In the genomic region with DNA sequence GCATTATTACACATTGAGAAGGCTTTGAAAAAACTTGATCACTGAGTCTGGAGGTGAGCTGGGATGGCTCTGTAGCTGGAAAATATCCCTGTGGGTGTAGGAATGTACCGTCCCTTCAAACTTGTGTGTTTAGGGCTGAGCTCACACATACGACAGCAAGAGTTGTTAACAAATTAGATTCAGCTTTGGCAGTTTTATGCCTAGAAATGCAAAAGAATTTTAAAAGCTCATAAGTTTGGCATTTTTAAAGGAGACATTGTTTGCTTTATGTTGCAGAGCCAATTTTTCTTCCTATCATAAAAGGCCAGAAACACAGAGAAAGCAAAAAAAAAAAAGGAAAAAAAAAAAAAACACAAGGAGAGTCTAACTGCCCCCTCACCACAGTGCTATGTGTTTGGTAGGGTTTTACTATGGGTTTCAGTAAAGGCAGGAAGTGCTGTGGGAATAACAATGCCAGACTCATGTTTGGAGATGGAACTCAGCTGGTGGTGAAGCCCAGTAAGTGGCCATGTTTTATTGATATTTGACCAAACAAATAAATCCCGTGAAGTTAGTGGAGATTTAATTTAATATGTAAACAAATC, we compare ENCODE assay signal across 12 cellular contexts.
DNase-seq lines count a peak whose midpoint lies in the region; ATAC-seq and TF ChIP-seq lines count a peak whose summit lies in the region.
"Had no signal": no experiment of that assay in that cellular context is flagged by ENCODE, and none has a peak within 500 bp of the region (broad histone marks: within the 10 kb centered on the region; RNA-seq: fewer than 3 reads in every experiment).

No MANE protein-coding gene starts in this region.

- H4K20me1 ChIP-seq in SU-DHL-6 (ENCODE audit: low read depth, low read length) (no peaks in the 10 kb centered on the region), fibroblast of lung (ENCODE audit: control insufficient read depth, extremely low read depth, insufficient read depth, low read length) (peaks cover 2% of the 10 kb centered on the region)

- H2AFZ ChIP-seq in SU-DHL-6 (ENCODE audit: low read depth, low read length, severe bottlenecking) = no peak overlapping the region
- no peak overlapping the region for H2AFZ ChIP-seq in fibroblast of lung (ENCODE audit: low read length)

- H3K4me3 ChIP-seq in SU-DHL-6 (ENCODE audit: insufficient read depth, low read length, poor library complexity, severe bottlenecking) (no peak overlapping the region), fibroblast of lung (replicated peaks in 1 of 4; ENCODE audit: control extremely low read depth in 1 of 4, insufficient read depth in 1 of 4, low read depth in 3 of 4, low read length in 4 of 4) (no peak overlapping the region)
- H3K4me3 ChIP-seq: lung, tibial artery had no signal

- no peaks in the 10 kb centered on the region for H3K9me3 ChIP-seq in SU-DHL-6 (ENCODE audit: insufficient read depth, low read length)
- H3K9me3 ChIP-seq in fibroblast of lung (ENCODE audit: control insufficient read depth, insufficient read depth, low read depth, low read length) = no peaks in the 10 kb centered on the region
- H3K9me3 ChIP-seq: tibial artery had no signal

- peak overlapping the region; percentile 81 to 88 for H3K4me3 Mint-ChIP-seq in stimulated activated naive CD8-positive, alpha-beta T cell treated with anti-CD3 and anti-CD28 coated beads, Interleukin-15, amount 100 ng/mL, for 72 hours

- H3K9me2 ChIP-seq in SU-DHL-6 (replicated peaks; ENCODE audit: insufficient read depth, low read length) = no peaks in the 10 kb centered on the region

- H3K36me3 ChIP-seq in SU-DHL-6 (ENCODE audit: low read length) (no peaks in the 10 kb centered on the region), fibroblast of lung (ENCODE audit: control insufficient read depth, insufficient read depth, low read length) (no peaks in the 10 kb centered on the region)
- H3K36me3 ChIP-seq: tibial artery had no signal

- H3K9ac ChIP-seq in SU-DHL-6 (ENCODE audit: low read length) (0 out of 2 replicates have a peak overlapping the region, but pooled peaks have one; percentile 38), fibroblast of lung (ENCODE audit: insufficient read depth, low read length) (no peak overlapping the region)

- ATAC-seq in stimulated activated naive CD8-positive, alpha-beta T cell treated with anti-CD3 and anti-CD28 coated beads, Interleukin-15, amount 100 ng/mL, for 72 hours = no peak
- ATAC-seq in HG02885 (IDR thresholded peaks at IDR 0.05; ENCODE audit: poor library complexity, unreplicated experiment) (no peak), GM21717 (IDR thresholded peaks at IDR 0.05; ENCODE audit: unreplicated experiment) (no peak)

- no peak for TF ChIP-seq CTCF in SU-DHL-6 (IDR thresholded peaks at IDR 0.05; ENCODE audit: insufficient read depth, low read length, poor library complexity, severe bottlenecking)
- TF ChIP-seq CTCF in fibroblast of lung (conservative IDR thresholded peaks at IDR 0.05 in 1 of 2, IDR thresholded peaks at IDR 0.05 in 1 of 2; ENCODE audit: low read depth in 1 of 2, low read length in 2 of 2) = no peak

- H3K4me2 ChIP-seq in SU-DHL-6 (ENCODE audit: low read depth, low read length, poor library complexity, severe bottlenecking) (no peak overlapping the region), fibroblast of lung (ENCODE audit: extremely low read depth, insufficient read depth, low read length) (no peak overlapping the region)

- H3K9me3 Mint-ChIP-seq in stimulated activated naive CD8-positive, alpha-beta T cell treated with anti-CD3 and anti-CD28 coated beads, Interleukin-15, amount 100 ng/mL, for 72 hours = no peaks in the 10 kb centered on the region

- H3F3A ChIP-seq in SU-DHL-6 (ENCODE audit: insufficient read depth) = peaks cover 24% of the 10 kb centered on the region; the same call in 1 of the 2 replicates

- H3K27ac Mint-ChIP-seq in stimulated activated naive CD8-positive, alpha-beta T cell treated with anti-CD3 and anti-CD28 coated beads, Interleukin-15, amount 100 ng/mL, for 72 hours = peak overlapping the region; percentile 81 to 95

- H3K27me3 ChIP-seq in SU-DHL-6 (ENCODE audit: low read length) (no peaks in the 10 kb centered on the region), fibroblast of lung (ENCODE audit: control insufficient read depth, insufficient read depth, low read length) (no peaks in the 10 kb centered on the region)
- H3K27me3 ChIP-seq: tibial artery had no signal

- H3K79me2 ChIP-seq in SU-DHL-6 (ENCODE audit: insufficient read depth, low read length) (no peaks in the 10 kb centered on the region), fibroblast of lung (ENCODE audit: control insufficient read depth, insufficient read depth, low read length) (no peaks in the 10 kb centered on the region)

- H3K27ac ChIP-seq in SU-DHL-6 (ENCODE audit: low read depth, low read length) = peak overlapping the region; percentile 82
- H3K27ac ChIP-seq in fibroblast of lung (ENCODE audit: insufficient read depth, low read length) = no peak overlapping the region
- H3K27ac ChIP-seq: tibial artery had no signal

- H3K4me1 Mint-ChIP-seq in stimulated activated naive CD8-positive, alpha-beta T cell treated with anti-CD3 and anti-CD28 coated beads, Interleukin-15, amount 100 ng/mL, for 72 hours = peaks cover 53% of the 10 kb centered on the region

- no peaks in the 10 kb centered on the region for H3K27me3 Mint-ChIP-seq in stimulated activated naive CD8-positive, alpha-beta T cell treated with anti-CD3 and anti-CD28 coated beads, Interleukin-15, amount 100 ng/mL, for 72 hours

- no peaks in the 10 kb centered on the region for H3K4me1 ChIP-seq in fibroblast of lung (ENCODE audit: control insufficient read depth, extremely low read depth, insufficient read depth, low read length)

- DNase-seq in activated CD8-positive, alpha-beta memory T cell treated with anti-CD3 and anti-CD28 coated beads for 24 hours = peak; percentile 53
- no peak for DNase-seq in activated CD8-positive, alpha-beta memory T cell treated with anti-CD3 and anti-CD28 coated beads, Interleukin-2, amount 50 U/mL, for 48 hours
- DNase-seq in fibroblast of lung (ENCODE audit: low read depth in 2 of 2) (peak; percentile 52 to 88), NCI-H526 (lab: John Stamatoyannopoulos, UW) (no peak)
- DNase-seq in stimulated activated naive CD8-positive, alpha-beta T cell treated with anti-CD3 and anti-CD28 coated beads, Interleukin-15, amount 100 ng/mL, for 72 hours = no peak
- DNase-seq: ACHN, NCI-H2081, tibial artery had no signal

Comparison
In these comparisons a context has a peak if more than half of its experiments do, and no peak if none do; other contexts are left out.
1. DNase-seq: peak in activated CD8-positive, alpha-beta memory T cell treated with anti-CD3 and anti-CD28 coated beads for 24 hours (single experiment) and fibroblast of lung (2 of 2); none in activated CD8-positive, alpha-beta memory T cell treated with anti-CD3 and anti-CD28 coated beads, Interleukin-2, amount 50 U/mL, for 48 hours (single experiment), stimulated activated naive CD8-positive, alpha-beta T cell treated with anti-CD3 and anti-CD28 coated beads, Interleukin-15, amount 100 ng/mL, for 72 hours (0 of 2) and NCI-H526 (0 of 2).